ENCODE assay signal across 23 cellular contexts in the genomic region with DNA sequence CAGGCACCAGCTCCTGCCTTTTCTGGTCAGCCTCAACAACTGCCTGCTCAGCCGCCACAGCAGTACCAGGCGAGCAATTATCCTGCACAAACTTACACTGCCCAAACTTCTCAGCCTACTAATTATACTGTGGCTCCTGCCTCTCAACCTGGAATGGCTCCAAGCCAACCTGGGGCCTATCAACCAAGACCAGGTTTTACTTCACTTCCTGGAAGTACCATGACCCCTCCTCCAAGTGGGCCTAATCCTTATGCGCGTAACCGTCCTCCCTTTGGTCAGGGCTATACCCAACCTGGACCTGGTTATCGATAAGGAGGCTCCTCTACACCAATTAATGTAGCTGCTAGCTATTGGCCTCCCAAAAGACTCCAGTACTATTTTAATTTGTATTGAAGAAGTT. TPM values are rescaled to one million over a fixed set of nuclear protein-coding genes. Genes with fewer than 3 reads are reported as not detected.
A peak's percentile ranks its signal among the peaks of the same experiment; 100 is the strongest.
DNase-seq lines count a peak whose midpoint lies in the region; ATAC-seq, FAIRE-seq and TF ChIP-seq lines count a peak whose summit lies in the region.
"Had no signal": no experiment of that assay in that cellular context is flagged by ENCODE, and none has a peak within 500 bp of the region (broad histone marks: within the 10 kb centered on the region; RNA-seq: fewer than 3 reads in every experiment).

No MANE protein-coding gene starts in this region.

- peak; percentile 29; the same call in 1 of the 2 replicates for TF ChIP-seq EP300 in K562 (IDR thresholded peaks at IDR 0.05; ENCODE audit: low read length)

- H3K9me2 ChIP-seq in OCI-LY7 (ENCODE audit: insufficient read depth, low read length), result no peaks in the 10 kb centered on the region

- in situ Hi-C loops in K562 (cut with MboI), result no loop called here

- peaks cover 95% of the 10 kb centered on the region for H3K36me3 ChIP-seq in A673 (ENCODE audit: insufficient read depth, low read length, poor library complexity, severe bottlenecking)
- peaks cover 81% of the 10 kb centered on the region for H3K36me3 ChIP-seq in OCI-LY7 (ENCODE audit: insufficient read depth, low read length)
- peaks cover 84% of the 10 kb centered on the region for H3K36me3 ChIP-seq in K562 (ENCODE audit: control insufficient read depth, insufficient read depth, low read length)

- peak overlapping the region in 4 of 6 donors; percentile 2 to 49 (median 34) for H3K27ac Mint-ChIP-seq in naive B cell
- H3K27ac Mint-ChIP-seq: HFFc6 had no signal

- POLR2A ChIA-PET in A673 (lab: Charles Lee; ENCODE audit: low non-redundant PET) (no interaction called here), OCI-LY7 (lab: Charles Lee) (interaction anchor here (0.7 to 1.3 kb wide), 2 partner anchors 9 to 900 kb away, joined by 3 to 4 read pairs; no protein-coding TSS in a partner anchor), K562 (lab: Yijun Ruan, JAX) (interaction anchor here (0.7 to 1.2 kb wide), 2 partner anchors 11 to 13 kb away, joined by 3 to 4 read pairs; no protein-coding TSS in a partner anchor)

- no peaks in the 10 kb centered on the region for H3K9me3 ChIP-seq in A673 (ENCODE audit: low read depth, low read length, poor library complexity, severe bottlenecking)
- no peaks in the 10 kb centered on the region for H3K9me3 ChIP-seq in OCI-LY7 (ENCODE audit: low read length)
- H3K9me3 ChIP-seq in K562 (replicated peaks; ENCODE audit: control insufficient read depth, insufficient read depth, low read depth, low read length), result no peaks in the 10 kb centered on the region

- H2AFZ ChIP-seq in OCI-LY7 (ENCODE audit: low read length) (no peak overlapping the region), K562 (ENCODE audit: low read depth, low read length) (no peak overlapping the region)

- no peak overlapping the region for H3K4me3 Mint-ChIP-seq in naive B cell
- H3K4me3 Mint-ChIP-seq: HFFc6 had no signal

- no peak for DNase-seq in A673 (ENCODE audit: low spot score)
- DNase-seq in OCI-LY7 (ENCODE audit: low spot score), result no peak
- peak; percentile 22 to 82 (median 38) for DNase-seq in K562 (ENCODE audit: extremely low read depth in 1 of 4, low spot score in 3 of 4)
- DNase-seq in naive B cell, result no peak
- DNase-seq in H54 (ENCODE audit: insufficient read length, low spot score), result no peak
- no peak for DNase-seq in NCI-H1048 (lab: John Stamatoyannopoulos, UW)
- DNase-seq in DMS114 treated with DMSO at 0.1 percent for 48 hours (lab: John Stamatoyannopoulos, UW; ENCODE audit: unreplicated experiment), result no peak
- DNase-seq: 8988T, Calu3, DMS153, DND-41, HFFc6, Kasumi-1, NCI-H1105, NCI-H1436 treated with DMSO at 0.1 percent for 48 hours, NCI-H187 treated with DMSO at 0.1 percent for 48 hours, NCI-H2171 treated with DMSO at 0.1 percent for 48 hours, NCI-H524 treated with DMSO at 0.1 percent for 48 hours, NCI-H774, SIG-M5 had no signal

- CTCF ChIA-PET in A673 (lab: Charles Lee), result no interaction called here
- CTCF ChIA-PET in OCI-LY7 (lab: Charles Lee; ENCODE audit: unreplicated experiment), result no interaction called here
- CTCF ChIA-PET in K562 (lab: Yijun Ruan, JAX; ENCODE audit: low intra/inter-chr PET ratio), result no interaction called here

- H4K20me1 ChIP-seq in OCI-LY7 (ENCODE audit: insufficient read depth, low read length) (no peaks in the 10 kb centered on the region), K562 (replicated peaks; ENCODE audit: control insufficient read depth, insufficient read depth, low read length) (no peaks in the 10 kb centered on the region)

- H3K27me3 ChIP-seq in A673 (replicated peaks; ENCODE audit: insufficient read depth, low read depth, low read length, poor library complexity) (no peaks in the 10 kb centered on the region), K562 (ENCODE audit: control insufficient read depth in 2 of 2, insufficient read depth in 2 of 2, low read length in 2 of 2) (no peaks in the 10 kb centered on the region)

- peaks cover 21 to 30% of the 10 kb centered on the region in 2 donors for H3K36me3 Mint-ChIP-seq in naive B cell

- H3K4me2 ChIP-seq in OCI-LY7 (ENCODE audit: low read length), result no peak overlapping the region
- H3K4me2 ChIP-seq in K562 (ENCODE audit: insufficient read depth, low read length), result no peak overlapping the region

- TF ChIP-seq CTCF in A673 (conservative IDR thresholded peaks at IDR 0.05; ENCODE audit: low read depth, low read length) (no peak), OCI-LY7 (conservative IDR thresholded peaks at IDR 0.05; ENCODE audit: low read length) (no peak), K562 (IDR thresholded peaks at IDR 0.05 in 2 of 3, conservative IDR thresholded peaks at IDR 0.05 in 1 of 3; ENCODE audit: insufficient read depth in 2 of 3, low read depth in 1 of 3, low read length in 3 of 3) (no peak)

- H3K4me1 ChIP-seq in A673 (ENCODE audit: insufficient read depth, low read length, poor library complexity, severe bottlenecking), result no peaks in the 10 kb centered on the region
- no peaks in the 10 kb centered on the region for H3K4me1 ChIP-seq in OCI-LY7 (ENCODE audit: insufficient read depth, low read length, poor library complexity, severe bottlenecking)
- peaks cover 0 to 5% of the 10 kb centered on the region in 2 experiments; a peak in 2 of 5 replicates for H3K4me1 ChIP-seq in K562 (replicated peaks in 1 of 2; ENCODE audit: control insufficient read depth in 2 of 2, insufficient read depth in 2 of 2, low read length in 2 of 2)

- H3K4me3 ChIP-seq in A673 (ENCODE audit: low read depth, low read length, poor library complexity, severe bottlenecking), result no peak overlapping the region
- no peak overlapping the region for H3K4me3 ChIP-seq in OCI-LY7 (ENCODE audit: low read depth, low read length, poor library complexity, severe bottlenecking)
- no peak overlapping the region for H3K4me3 ChIP-seq in K562
- H3K4me3 ChIP-seq: SK-N-MC had no signal

- no peaks in the 10 kb centered on the region for H3K9me3 Mint-ChIP-seq in naive B cell
- H3K9me3 Mint-ChIP-seq: HFFc6 had no signal

- H3K27me3 Mint-ChIP-seq in naive B cell, result no peaks in the 10 kb centered on the region

- H3K79me2 ChIP-seq in OCI-LY7 (ENCODE audit: insufficient read depth, low read depth, low read length), result no peaks in the 10 kb centered on the region
- H3K79me2 ChIP-seq in K562 (ENCODE audit: control insufficient read depth, insufficient read depth, low read length), result no peaks in the 10 kb centered on the region; the same call in 2 of the 3 replicates

- TSS peak; percentile 64 for BruUV-seq in A673 (replicated peaks; lab: Mats Ljungman, UMichigan)
- BruUV-seq in OCI-LY7 (replicated peaks; lab: Mats Ljungman, UMichigan), result TSS peak; percentile 20
- BruUV-seq in K562 (replicated peaks; lab: Mats Ljungman, UMichigan), result TSS peak; percentile 5

- intact Hi-C loops in A673 (cut with micrococcal nuclease; ENCODE audit: unreplicated experiment), result no loop called here
- intact Hi-C loops in OCI-LY7 (cut with micrococcal nuclease; ENCODE audit: unreplicated experiment), result no loop called here
- intact Hi-C loops in K562 (cut with micrococcal nuclease), result no loop called here

- peak; percentile 95 for ATAC-seq in K562
- ATAC-seq in naive B cell (ENCODE audit: low read depth in 2 of 2), result no peak
- ATAC-seq in HG02981 (IDR thresholded peaks at IDR 0.05; ENCODE audit: unreplicated experiment), result no peak

- TF ChIP-seq POLR2A in K562 (conservative IDR thresholded peaks at IDR 0.05) (no peak), H54 (IDR thresholded peaks at IDR 0.05; ENCODE audit: low read depth, low read length) (no peak)

- H3K9me1 ChIP-seq in K562 (ENCODE audit: control insufficient read depth, insufficient read depth, low read length), result no peaks in the 10 kb centered on the region

- H3K27ac ChIP-seq in A673 (ENCODE audit: low read depth, low read length, poor library complexity, severe bottlenecking) (no peak overlapping the region), OCI-LY7 (ENCODE audit: low read depth, low read length, poor library complexity, severe bottlenecking) (no peak overlapping the region), K562 (ENCODE audit: extremely low read depth, low read depth, low read length) (peak overlapping the region; percentile 48)
- H3K27ac ChIP-seq: SK-N-MC had no signal

- 11% methylated on average over 4 of the region's 6 CpGs for WGBS in K562 (ENCODE audit: insufficient coverage, low coverage, missing lambda C conversion rate)

- TF ChIP-seq RAD21 in K562 (CRISPR knock-in tag; conservative IDR thresholded peaks at IDR 0.05 in 1 of 2, IDR thresholded peaks at IDR 0.05 in 1 of 2), result no peak

- FAIRE-seq in K562 (lab: Jason Lieb, UNC) (peak; percentile 93), H54 (lab: Jason Lieb, UNC) (no peak)
- FAIRE-seq: GM12892 had no signal

- 0 out of 4 replicates have a peak overlapping the region, but pooled peaks of 1 of the 2 experiments have one; percentile 22 for H3K9ac ChIP-seq in K562 (ENCODE audit: insufficient read depth in 1 of 2, low read depth in 2 of 2, low read length in 2 of 2)

- no peaks in the 10 kb centered on the region for H3K4me1 Mint-ChIP-seq in naive B cell

TF ChIP-seq in K562, 482 proteins besides CTCF, POLR2A, EP300 and RAD21 (continues in another document):
- TF ChIP-seq TEAD4 (IDR thresholded peaks at IDR 0.05; ENCODE audit: low read length) (peak; percentile 47), TEAD4 (CRISPR knock-in tag; IDR thresholded peaks at IDR 0.05; ENCODE audit: borderline replicate concordance) (no peak), TSC22D4 (tag; IDR thresholded peaks at IDR 0.05) (no peak)

RNA-seq across cellular contexts. Expression of a gene that starts 38.9 kb away (rescaled TPM):
- 150 and 157 TPM in 2 replicates for total RNA-seq in A673 (2021)
- 28.1 and 29.4 TPM in 2 replicates for total RNA-seq in OCI-LY7 (2014; rRNA removed; shearing (Covaris generic))
- total RNA-seq in OCI-LY7 (2022), result 55.7 and 61.1 TPM in 2 replicates
- total RNA-seq in K562 (2011; cell fraction: chromatin; rRNA removed; ENCODE audit: low replicate concordance), result 21.5 and 58.2 TPM in 2 replicates
- 14.8 and 18.0 TPM in 2 replicates for total RNA-seq in K562 (2011; cell fraction: nucleolus; rRNA removed)
- 31.5 and 58.2 TPM in 2 replicates for total RNA-seq in K562 (2011; cell fraction: nucleoplasm; rRNA removed)
- 31.8 and 42.0 TPM in 2 replicates for total RNA-seq in K562 (2014; rRNA removed)
- 68.8 and 70.8 TPM in 2 replicates for total RNA-seq in K562 (2014; rRNA removed; fragmentation: Illumina TruSeq; extraction: Trizol)
- total RNA-seq in K562 (2015; rRNA removed; fragmentation: Illumina TruSeq; extraction: Trizol), result 57.0 and 64.4 TPM in 2 replicates
- 70.4 and 70.6 TPM in 2 replicates for total RNA-seq in K562 (2021)
- polyA plus RNA-seq in K562 (2011; rRNA removed), result 56.1 and 74.5 TPM in 2 replicates
- polyA plus RNA-seq in K562 (2011; cell fraction: cytosol; rRNA removed), result 86.2 and 92.5 TPM in 2 replicates
- 61.3 and 65.4 TPM in 2 replicates for polyA plus RNA-seq in K562 (2011; cell fraction: nucleus; rRNA removed)
- 65.7 and 94.7 TPM in 2 replicates for polyA plus RNA-seq in K562 (2012)
- 109 and 143 TPM in 2 replicates for polyA plus RNA-seq in K562 (2014; fragmentation: Illumina TruSeq; extraction: Trizol)
- 10 to 100 TPM; 33.5 to 48.8 TPM for polyA plus RNA-seq in K562 (2014; fragmentation: Nextera tagmentation; extraction: Ambion mirVana)
- 57.8 and 67.7 TPM in 2 replicates for polyA plus RNA-seq in K562 (2014; rRNA removed)
- 35.1 and 44.4 TPM in 2 replicates for polyA minus RNA-seq in K562 (2011; rRNA and poly(A)+ RNA removed)
- polyA minus RNA-seq in K562 (2011; cell fraction: cytosol; rRNA and poly(A)+ RNA removed), result 28.4 and 31.9 TPM in 2 replicates
- polyA minus RNA-seq in K562 (2011; cell fraction: nucleus; rRNA and poly(A)+ RNA removed), result 34.5 and 59.3 TPM in 2 replicates
- polyA plus RNA-seq in naive B cell (ENCODE audit: low read depth in 6 of 6), result 10 to 100 TPM; 37.8 to 51.4 (median 44.5) TPM

Comparison
In these comparisons a context has a peak if more than half of its experiments do, and no peak if none do; other contexts are left out.
1. DNase-seq: peak in K562 (4 of 4); none in A673 (single experiment), OCI-LY7 (single experiment), naive B cell (single experiment), H54 (single experiment), NCI-H1048 (single experiment) and DMS114 treated with DMSO at 0.1 percent for 48 hours (single experiment).